Comparison of ENCODE assay signal across 9 cellular contexts in genomic region chr13:113297370-113297871, GRCh38. TPM values are rescaled to one million over a fixed set of nuclear protein-coding genes. Genes with fewer than 3 reads are reported as not detected.
DNase-seq lines count a peak whose midpoint lies in the region; ATAC-seq, FAIRE-seq and TF ChIP-seq lines count a peak whose summit lies in the region.
"Had no signal": no experiment of that assay in that cellular context is flagged by ENCODE, and none has a peak within 500 bp of the region (broad histone marks: within the 10 kb centered on the region; RNA-seq: fewer than 3 reads in every experiment).

No MANE protein-coding gene starts in this region.

- peak overlapping the region; percentile 73 to 80 for H3K4me3 ChIP-seq in CD4-positive, alpha-beta memory T cell (ENCODE audit: low read length in 2 of 2)
- H3K4me3 ChIP-seq in HL-60 (replicated peaks; ENCODE audit: insufficient read depth, low read length) (peak overlapping the region; percentile 92), epithelial cell of esophagus (ENCODE audit: low read length) (peak overlapping the region; percentile 89), pancreas (peak overlapping the region; percentile 67 to 90 (median 88)), upper lobe of right lung (peak overlapping the region; percentile 97)

- H3K4me1 ChIP-seq in CD4-positive, alpha-beta memory T cell (ENCODE audit: insufficient read depth, low read length) = peaks cover 36% of the 10 kb centered on the region
- H3K4me1 ChIP-seq in pancreas (peaks cover 0 to 14% (median 5%) of the 10 kb centered on the region in 3 donors), upper lobe of right lung (peaks cover 6% of the 10 kb centered on the region)

- H3K27me3 Mint-ChIP-seq in CD4-positive, alpha-beta memory T cell = peaks cover 9 to 11% of the 10 kb centered on the region in 2 donors
- peaks cover 21% of the 10 kb centered on the region for H3K27me3 Mint-ChIP-seq in activated CD8-positive, alpha-beta T cell treated with anti-CD3 and anti-CD28 coated beads, Interleukin-2, amount 10 ng/mL, durations not matched to agents 7 days and 5 days (ENCODE audit: low read depth)

- H3K4me1 Mint-ChIP-seq in CD4-positive, alpha-beta memory T cell = peaks cover 24 to 42% (median 33%) of the 10 kb centered on the region in 4 donors
- H3K4me1 Mint-ChIP-seq in activated CD8-positive, alpha-beta T cell treated with anti-CD3 and anti-CD28 coated beads, Interleukin-2, amount 10 ng/mL, durations not matched to agents 7 days and 5 days (ENCODE audit: low read depth) = peaks cover 25% of the 10 kb centered on the region

- H3K27me3 ChIP-seq in CD4-positive, alpha-beta memory T cell (ENCODE audit: insufficient read depth, low read length) = no peaks in the 10 kb centered on the region
- H3K27me3 ChIP-seq in HL-60 (ENCODE audit: insufficient read depth, poor library complexity, severe bottlenecking) (no peaks in the 10 kb centered on the region), pancreas (no peaks in the 10 kb centered on the region), upper lobe of right lung (no peaks in the 10 kb centered on the region)

- TF ChIP-seq CTCF in HL-60 (IDR thresholded peaks at IDR 0.05; ENCODE audit: insufficient read depth, low read length) (no peak), epithelial cell of esophagus (IDR thresholded peaks at IDR 0.05; ENCODE audit: insufficient read depth, low read depth, low read length, missing control alignments) (no peak), pancreas (IDR thresholded peaks at IDR 0.05) (no peak), upper lobe of right lung (IDR thresholded peaks at IDR 0.05) (no peak)

- H3K27ac Mint-ChIP-seq in CD4-positive, alpha-beta memory T cell = peak overlapping the region; percentile 96 to 99 (median 98)
- H3K27ac Mint-ChIP-seq in activated CD8-positive, alpha-beta T cell treated with anti-CD3 and anti-CD28 coated beads, Interleukin-2, amount 10 ng/mL, durations not matched to agents 7 days and 5 days = peak overlapping the region; percentile 96

- peaks cover 0 to 14% (median 2%) of the 10 kb centered on the region in 8 donors for H3K9me3 Mint-ChIP-seq in CD4-positive, alpha-beta memory T cell
- no peaks in the 10 kb centered on the region for H3K9me3 Mint-ChIP-seq in activated CD8-positive, alpha-beta T cell treated with anti-CD3 and anti-CD28 coated beads, Interleukin-2, amount 10 ng/mL, durations not matched to agents 7 days and 5 days (ENCODE audit: insufficient read depth)

- POLR2A ChIA-PET in CD4-positive, alpha-beta memory T cell (lab: Charles Lee; ENCODE audit: partially characterized antibody) = interaction anchor here (1.3 to 2.4 kb wide), 4 partner anchors 10 to 96 kb away, joined by 3 to 24 read pairs (median 4); partner anchors contain the start of genes CUL4A and PCID2
- POLR2A ChIA-PET in activated CD8-positive, alpha-beta T cell treated with anti-CD3 and anti-CD28 coated beads, Interleukin-2, amount 10 ng/mL, durations not matched to agents 7 days and 5 days (lab: Charles Lee) = interaction anchor here (0.6 to 2.2 kb wide), 5 partner anchors 10 to 206 kb away, joined by 3 to 29 read pairs (median 4); partner anchors contain the start of genes CUL4A and PCID2

- H3K4me3 Mint-ChIP-seq in CD4-positive, alpha-beta memory T cell = peak overlapping the region; percentile 89 to 97 (median 94)
- peak overlapping the region; percentile 89 for H3K4me3 Mint-ChIP-seq in activated CD8-positive, alpha-beta T cell treated with anti-CD3 and anti-CD28 coated beads, Interleukin-2, amount 10 ng/mL, durations not matched to agents 7 days and 5 days

- FAIRE-seq in pancreas (lab: Jason Lieb, UNC) = no peak
- FAIRE-seq: TTC549 had no signal

- H3K36me3 ChIP-seq in CD4-positive, alpha-beta memory T cell (ENCODE audit: insufficient read depth, low read length) = no peaks in the 10 kb centered on the region
- no peaks in the 10 kb centered on the region for H3K36me3 ChIP-seq in pancreas
- H3K36me3 ChIP-seq in upper lobe of right lung = peaks cover 3% of the 10 kb centered on the region

- ATAC-seq in GM19467 (IDR thresholded peaks at IDR 0.05; ENCODE audit: unreplicated experiment) (peak; percentile 30), pancreas (peak in 2 of 4 donors; percentile 3 to 9), upper lobe of right lung (no peak)
- peak; percentile 61 for ATAC-seq in activated CD8-positive, alpha-beta T cell treated with anti-CD3 and anti-CD28 coated beads, Interleukin-2, amount 10 ng/mL, durations not matched to agents 7 days and 5 days

- WGBS in pancreas, 2 donors = 0% methylated on average over 47 to 49 of the region's 49 CpGs

- H3K27ac ChIP-seq in CD4-positive, alpha-beta memory T cell (ENCODE audit: low read depth, low read length) = peak overlapping the region; percentile 90
- H3K27ac ChIP-seq in HL-60 (replicated peaks) (peak overlapping the region; percentile 78), pancreas (peak overlapping the region; percentile 48 to 88 (median 63)), upper lobe of right lung (peak overlapping the region; percentile 94)

- peaks cover 0 to 17% of the 10 kb centered on the region in 2 donors for H3K36me3 Mint-ChIP-seq in CD4-positive, alpha-beta memory T cell
- peaks cover 13% of the 10 kb centered on the region for H3K36me3 Mint-ChIP-seq in activated CD8-positive, alpha-beta T cell treated with anti-CD3 and anti-CD28 coated beads, Interleukin-2, amount 10 ng/mL, durations not matched to agents 7 days and 5 days (ENCODE audit: low read depth)

- DNase-seq in CD4-positive, alpha-beta memory T cell = peak; percentile 60 to 82 (median 63)
- DNase-seq in HL-60 (ENCODE audit: low read depth in 1 of 2, low spot score in 1 of 2) = peak in 1 of 2 experiments; percentile 52
- peak; percentile 72 for DNase-seq in activated CD8-positive, alpha-beta T cell treated with anti-CD3 and anti-CD28 coated beads, Interleukin-2, amount 10 ng/mL, durations not matched to agents 7 days and 5 days
- DNase-seq in epithelial cell of esophagus (ENCODE audit: low read depth) = peak; percentile 32
- peak in 3 of 6 donors; percentile 40 to 85 (median 61) for DNase-seq in pancreas
- DNase-seq in upper lobe of right lung = no peak
- no peak for DNase-seq in HT-29 (ENCODE audit: low spot score)

- intact Hi-C loops in CD4-positive, alpha-beta memory T cell (cut with micrococcal nuclease) = loop anchor here (1.0 to 10.0 kb wide), 6 partner anchors 89 to 603 kb away; partner anchors contain the start of genes ATP11A, DCUN1D2, MCF2L and PCID2
- intact Hi-C loops in pancreas (cut with DNase I) (no loop called here), upper lobe of right lung (cut with DNase I) (no loop called here)

- no peaks in the 10 kb centered on the region for H3K9me3 ChIP-seq in CD4-positive, alpha-beta memory T cell (ENCODE audit: control insufficient read depth in 1 of 2, low read length in 2 of 2)
- H3K9me3 ChIP-seq in pancreas (no peaks in the 10 kb centered on the region), upper lobe of right lung (no peaks in the 10 kb centered on the region)

- CTCF ChIA-PET in CD4-positive, alpha-beta memory T cell (lab: Charles Lee; ENCODE audit: partially characterized antibody) = no interaction called here
- CTCF ChIA-PET in activated CD8-positive, alpha-beta T cell treated with anti-CD3 and anti-CD28 coated beads, Interleukin-2, amount 10 ng/mL, durations not matched to agents 7 days and 5 days (lab: Charles Lee) = interaction anchor here (1.2 kb wide), 2 partner anchors 70 to 96 kb away, joined by 3 to 4 read pairs; no protein-coding TSS in a partner anchor

RNA-seq across cellular contexts. Expression of gene LAMP1, which starts 0.4 kb away (rescaled TPM):
- 100 to 1,000 TPM; 119 to 126 TPM for total RNA-seq in CD4-positive, alpha-beta memory T cell
- 10 to 100 TPM; 20.5 to 34.2 TPM for polyA plus RNA-seq in CD4-positive, alpha-beta memory T cell
- 10 to 100 TPM; 81.1 TPM for total RNA-seq in activated CD8-positive, alpha-beta T cell treated with anti-CD3 and anti-CD28 coated beads, Interleukin-2, amount 10 ng/mL, durations not matched to agents 7 days and 5 days
- total RNA-seq in pancreas = 100 to 1,000 TPM in 2 of 6 donors, 10 to 100 TPM in 4; 69.3 to 136 (median 96.0) TPM
- 10 to 100 TPM; 35.1 to 69.2 TPM for polyA plus RNA-seq in pancreas
- total RNA-seq in upper lobe of right lung = 332 TPM
- 235 and 257 TPM in 2 replicates for total RNA-seq in HT-29 (2014; rRNA removed; shearing (Covaris generic))

Comparison
In these comparisons a context has a peak if more than half of its experiments do, and no peak if none do; other contexts are left out.
1. DNase-seq: peak in CD4-positive, alpha-beta memory T cell (5 of 5), activated CD8-positive, alpha-beta T cell treated with anti-CD3 and anti-CD28 coated beads, Interleukin-2, amount 10 ng/mL, durations not matched to agents 7 days and 5 days (single experiment) and epithelial cell of esophagus (single experiment); none in upper lobe of right lung (single experiment) and HT-29 (single experiment).
2. Peak in every context shown above with its lines, with median percentiles within 50 percentile points of each other: H3K27ac ChIP-seq and H3K4me3 ChIP-seq.